ENCODE assay signal across 24 cellular contexts in the genomic region with DNA sequence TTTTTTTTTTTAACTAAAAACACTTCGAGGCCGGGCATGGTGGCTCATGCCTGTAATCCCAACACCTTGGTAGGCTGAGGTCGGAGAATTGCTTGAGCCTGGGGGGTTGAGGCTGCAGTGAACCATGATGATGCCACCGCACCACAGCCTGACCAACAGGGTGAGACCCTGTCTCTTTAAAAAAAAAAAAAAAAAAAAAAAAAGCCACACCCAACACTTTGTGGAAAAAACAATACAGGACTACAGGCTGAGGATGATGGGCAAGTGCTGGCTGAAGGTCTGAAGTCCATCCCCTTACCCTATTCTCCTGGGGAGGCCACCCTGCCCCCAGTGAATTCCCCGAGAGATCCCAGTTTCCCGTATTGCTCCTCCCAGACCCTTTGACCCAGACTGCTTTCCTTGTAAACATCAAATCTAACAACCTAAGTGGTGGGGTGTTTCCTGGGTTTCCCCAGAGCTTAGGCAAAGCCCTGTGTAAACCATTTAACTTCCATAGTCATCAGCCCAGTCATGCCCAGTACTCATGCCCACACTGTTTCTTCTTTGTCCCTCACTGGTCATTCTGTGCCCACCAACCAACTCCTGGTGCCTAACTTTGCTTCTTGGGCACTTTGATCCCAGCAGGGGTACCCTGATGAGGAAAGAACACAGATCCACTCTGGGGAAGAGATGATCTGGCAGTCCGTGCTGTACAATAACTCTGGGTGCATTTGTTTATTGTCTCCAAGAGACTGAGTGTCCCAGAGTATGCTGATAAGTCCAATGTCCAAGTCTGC. TPM values are rescaled to one million over a fixed set of nuclear protein-coding genes. Genes with fewer than 3 reads are reported as not detected.
A peak's percentile ranks its signal among the peaks of the same experiment; 100 is the strongest.
DNase-seq lines count a peak whose midpoint lies in the region; ATAC-seq and TF ChIP-seq lines count a peak whose summit lies in the region.
"Had no signal": no experiment of that assay in that cellular context is flagged by ENCODE, and none has a peak within 500 bp of the region (broad histone marks: within the 10 kb centered on the region; RNA-seq: fewer than 3 reads in every experiment).

No MANE protein-coding gene starts in this region.

- H3K4me1 Mint-ChIP-seq in dendritic cell treated with granulocyte-macrophage colony-stimulating factor and Interleukin-4, amounts not matched to agents 40 ng/mL and 50 ng/mL, for 4 days (ENCODE audit: low read depth), result peaks cover 57% of the 10 kb centered on the region
- H3K4me1 Mint-ChIP-seq in type B pancreatic cell (ENCODE audit: unreplicated experiment), result peaks cover 58% of the 10 kb centered on the region
- H3K4me1 Mint-ChIP-seq in immature natural killer cell, result no peaks in the 10 kb centered on the region
- no peaks in the 10 kb centered on the region for H3K4me1 Mint-ChIP-seq in activated naive CD8-positive, alpha-beta T cell treated with anti-CD3 and anti-CD28 coated beads for 36 hours

- peak overlapping the region; percentile 60 to 70 for H3K9ac ChIP-seq in mucosa of rectum (ENCODE audit: low read depth in 1 of 2, low read length in 2 of 2)

- no peak overlapping the region for H3K4me3 Mint-ChIP-seq in dendritic cell treated with granulocyte-macrophage colony-stimulating factor and Interleukin-4, amounts not matched to agents 40 ng/mL and 50 ng/mL, for 4 days
- H3K4me3 Mint-ChIP-seq in type B pancreatic cell (no peak overlapping the region), immature natural killer cell (no peak overlapping the region)
- no peak overlapping the region for H3K4me3 Mint-ChIP-seq in activated naive CD8-positive, alpha-beta T cell treated with anti-CD3 and anti-CD28 coated beads for 36 hours
- H3K4me3 Mint-ChIP-seq: activated naive CD8-positive, alpha-beta T cell; activated T-cell treated with anti-CD3 and anti-CD28 coated beads, Interleukin-2, amount 50 U/mL, for 72 hours had no signal

- peaks cover 46 to 84% of the 10 kb centered on the region in 2 donors for H3K4me1 ChIP-seq in mucosa of rectum (ENCODE audit: control insufficient read depth in 2 of 2, insufficient read depth in 2 of 2, low read length in 2 of 2)

- peak overlapping the region; percentile 89 to 97 for H3K27ac ChIP-seq in mucosa of rectum (ENCODE audit: low read depth in 2 of 2, low read length in 2 of 2)
- H3K27ac ChIP-seq: brain microvascular endothelial cell, C4-2B, dorsolateral prefrontal cortex, thoracic aorta had no signal

- H3K9me3 ChIP-seq in mucosa of rectum (ENCODE audit: control insufficient read depth in 2 of 2, low read length in 2 of 2), result no peaks in the 10 kb centered on the region
- H3K9me3 ChIP-seq: thoracic aorta had no signal

- ATAC-seq in GM21825 (IDR thresholded peaks at IDR 0.05; ENCODE audit: unreplicated experiment), result no peak
- ATAC-seq: activated T-cell treated with anti-CD3 and anti-CD28 coated beads, Interleukin-2, amount 50 U/mL, for 72 hours had no signal

- no peaks in the 10 kb centered on the region for H3K36me3 Mint-ChIP-seq in dendritic cell treated with granulocyte-macrophage colony-stimulating factor and Interleukin-4, amounts not matched to agents 40 ng/mL and 50 ng/mL, for 4 days (ENCODE audit: low read depth)
- H3K36me3 Mint-ChIP-seq in type B pancreatic cell, result peaks cover 6% of the 10 kb centered on the region
- no peaks in the 10 kb centered on the region for H3K36me3 Mint-ChIP-seq in immature natural killer cell
- H3K36me3 Mint-ChIP-seq in activated naive CD8-positive, alpha-beta T cell treated with anti-CD3 and anti-CD28 coated beads for 36 hours, result no peaks in the 10 kb centered on the region
- H3K36me3 Mint-ChIP-seq: activated naive CD8-positive, alpha-beta T cell had no signal

- peak overlapping the region; percentile 58 to 62 for H3K4me3 ChIP-seq in mucosa of rectum (ENCODE audit: low read length in 2 of 2)
- H3K4me3 ChIP-seq: dorsolateral prefrontal cortex, smooth muscle cell, thoracic aorta had no signal

- intact Hi-C loops in dendritic cell treated with granulocyte-macrophage colony-stimulating factor and Interleukin-4, amounts not matched to agents 40 ng/mL and 50 ng/mL, for 4 days (cut with micrococcal nuclease), result no loop called here

- peak overlapping the region; percentile 61 for H3K27ac Mint-ChIP-seq in dendritic cell treated with granulocyte-macrophage colony-stimulating factor and Interleukin-4, amounts not matched to agents 40 ng/mL and 50 ng/mL, for 4 days
- H3K27ac Mint-ChIP-seq in type B pancreatic cell, result peak overlapping the region; percentile 39
- no peak overlapping the region for H3K27ac Mint-ChIP-seq in immature natural killer cell
- no peak overlapping the region for H3K27ac Mint-ChIP-seq in activated naive CD8-positive, alpha-beta T cell treated with anti-CD3 and anti-CD28 coated beads for 36 hours
- H3K27ac Mint-ChIP-seq: activated naive CD8-positive, alpha-beta T cell; activated T-cell treated with anti-CD3 and anti-CD28 coated beads, Interleukin-2, amount 50 U/mL, for 72 hours had no signal

- DNase-seq in NCI-H526 (lab: John Stamatoyannopoulos, UW) (peak; percentile 11 to 27), NCI-H526 treated with DMSO at 0.1 percent for 48 hours (lab: John Stamatoyannopoulos, UW) (no peak), type B pancreatic cell (ENCODE audit: extremely low spot score, unreplicated experiment) (no peak), immature natural killer cell (no peak)
- DNase-seq in activated naive CD8-positive, alpha-beta T cell treated with anti-CD3 and anti-CD28 coated beads for 36 hours, result no peak
- DNase-seq: 8988T; activated T-cell treated with anti-CD3 and anti-CD28 coated beads, Interleukin-2, amount 50 U/mL, for 72 hours; brain microvascular endothelial cell; DND-41; head of caudate nucleus; NCI-H1436 treated with DMSO at 0.1 percent for 48 hours; occipital lobe; stimulated activated CD4-positive, alpha-beta T cell treated with anti-CD3 and anti-CD28 coated beads, Interleukin-4, amount 100 ng/mL, for 4 hours; stimulated activated CD8-positive, alpha-beta memory T cell treated with anti-CD3 and anti-CD28 coated beads, Interleukin-4, amount 100 ng/mL, for 48 hours had no signal

- peaks cover 11% of the 10 kb centered on the region for H3K9me3 Mint-ChIP-seq in dendritic cell treated with granulocyte-macrophage colony-stimulating factor and Interleukin-4, amounts not matched to agents 40 ng/mL and 50 ng/mL, for 4 days
- H3K9me3 Mint-ChIP-seq in type B pancreatic cell, result peaks cover 9% of the 10 kb centered on the region
- no peaks in the 10 kb centered on the region for H3K9me3 Mint-ChIP-seq in immature natural killer cell
- peaks cover 5% of the 10 kb centered on the region for H3K9me3 Mint-ChIP-seq in activated naive CD8-positive, alpha-beta T cell treated with anti-CD3 and anti-CD28 coated beads for 36 hours

- H3K27me3 ChIP-seq in mucosa of rectum (ENCODE audit: control insufficient read depth in 2 of 2, insufficient read depth in 2 of 2, low read length in 2 of 2), result no peaks in the 10 kb centered on the region

- H3K27me3 Mint-ChIP-seq in dendritic cell treated with granulocyte-macrophage colony-stimulating factor and Interleukin-4, amounts not matched to agents 40 ng/mL and 50 ng/mL, for 4 days, result peaks cover 73% of the 10 kb centered on the region
- peaks cover 4% of the 10 kb centered on the region for H3K27me3 Mint-ChIP-seq in type B pancreatic cell
- H3K27me3 Mint-ChIP-seq in immature natural killer cell (ENCODE audit: low read depth in 3 of 3), result peaks cover 10 to 18% (median 16%) of the 10 kb centered on the region in 3 donors
- H3K27me3 Mint-ChIP-seq in activated naive CD8-positive, alpha-beta T cell treated with anti-CD3 and anti-CD28 coated beads for 36 hours, result peaks cover 38% of the 10 kb centered on the region

- no peak for TF ChIP-seq CTCF in type B pancreatic cell (conservative IDR thresholded peaks at IDR 0.05)

- H3K36me3 ChIP-seq in mucosa of rectum (ENCODE audit: control insufficient read depth in 2 of 2, insufficient read depth in 2 of 2, low read length in 2 of 2), result no peaks in the 10 kb centered on the region
- H3K36me3 ChIP-seq: brain microvascular endothelial cell, thoracic aorta had no signal

RNA-seq across cellular contexts. Expression of a gene that starts 5.8 kb away (rescaled TPM):
- total RNA-seq in type B pancreatic cell (ENCODE audit: low replicate concordance), result 11.8 and 16.4 TPM in 2 replicates
- polyA plus RNA-seq in immature natural killer cell, result not detected
- not detected for total RNA-seq in activated naive CD8-positive, alpha-beta T cell treated with anti-CD3 and anti-CD28 coated beads for 36 hours
- total RNA-seq: activated T-cell treated with anti-CD3 and anti-CD28 coated beads, Interleukin-2, amount 50 U/mL, for 72 hours; LHCN-M2; mononuclear cell; occipital lobe had no signal

RNA-seq across cellular contexts. Expression of a gene that starts 59.0 kb away (rescaled TPM):
- 125 and 231 TPM in 2 replicates for total RNA-seq in type B pancreatic cell (ENCODE audit: low replicate concordance)
- 100 to 1,000 TPM; 641 to 788 (median 730) TPM for polyA plus RNA-seq in immature natural killer cell
- 100 to 1,000 TPM; 162 to 182 TPM for total RNA-seq in activated naive CD8-positive, alpha-beta T cell treated with anti-CD3 and anti-CD28 coated beads for 36 hours

RNA-seq across cellular contexts. Expression of a gene that starts 59.2 kb away (rescaled TPM):
- total RNA-seq in type B pancreatic cell (ENCODE audit: low replicate concordance), result 10.8 and 11.7 TPM in 2 replicates
- polyA plus RNA-seq in immature natural killer cell, result 10 to 100 TPM; 33.2 to 49.3 (median 47.5) TPM
- 10 to 100 TPM; 12.3 to 15.6 TPM for total RNA-seq in activated naive CD8-positive, alpha-beta T cell treated with anti-CD3 and anti-CD28 coated beads for 36 hours

Comparison
In these comparisons a context has a peak if more than half of its experiments do, and no peak if none do; other contexts are left out.
1. DNase-seq: peak in NCI-H526 (2 of 2); none in NCI-H526 treated with DMSO at 0.1 percent for 48 hours (single experiment), type B pancreatic cell (single experiment), immature natural killer cell (0 of 3) and activated naive CD8-positive, alpha-beta T cell treated with anti-CD3 and anti-CD28 coated beads for 36 hours (single experiment).
2. H3K27ac Mint-ChIP-seq: peak in dendritic cell treated with granulocyte-macrophage colony-stimulating factor and Interleukin-4, amounts not matched to agents 40 ng/mL and 50 ng/mL, for 4 days (single experiment) and type B pancreatic cell (single experiment); none in immature natural killer cell (0 of 6) and activated naive CD8-positive, alpha-beta T cell treated with anti-CD3 and anti-CD28 coated beads for 36 hours (single experiment).
3. RNA of a gene that starts 5.8 kb away (total RNA-seq): 11.8 to 16.4 TPM in type B pancreatic cell; not detected in activated naive CD8-positive, alpha-beta T cell treated with anti-CD3 and anti-CD28 coated beads for 36 hours; every median in the first group is over 10 times any median in the second.